ENCODE assay signal across 1 cellular context in genomic region chr6:109372070-109372585, GRCh38.
TF ChIP-seq lines count a peak whose summit lies in the region.

No MANE protein-coding gene starts in this region.

TF ChIP-seq in HepG2, 621 proteins besides CTCF, POLR2A, EP300 and RAD21:
- TF ChIP-seq RBFOX2 (IDR thresholded peaks at IDR 0.05; ENCODE audit: low read depth, low read length) (0 out of 2 replicates have a peak, but pooled peaks have one; percentile 41), RBM22 (optimal IDR thresholded peaks at IDR 0.05; ENCODE audit: low read length) (peak; percentile 18), SALL1 (CRISPR knock-in tag; IDR thresholded peaks at IDR 0.05) (no peak)
